Comparison of ENCODE assay signal across 5 cellular contexts in the genomic region with DNA sequence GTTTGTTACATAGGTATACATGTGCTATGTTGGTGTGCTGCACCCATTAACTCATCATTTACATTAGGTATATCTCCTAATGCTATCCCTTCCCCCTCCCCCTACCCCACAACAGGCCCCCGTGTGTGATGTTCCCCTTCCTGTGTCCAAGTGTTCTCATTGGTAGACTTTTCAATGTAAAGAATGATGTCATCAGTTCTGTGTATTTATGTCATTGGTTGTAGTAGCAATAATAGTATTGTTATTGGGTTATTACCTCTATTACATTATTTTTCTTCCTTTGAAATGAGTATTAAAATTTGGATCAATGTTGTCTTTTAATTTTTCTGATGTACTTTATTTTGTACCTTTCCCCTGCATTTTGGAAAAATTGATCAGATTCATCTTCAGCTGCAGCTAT.
A peak's percentile ranks its signal among the peaks of the same experiment; 100 is the strongest.
DNase-seq lines count a peak whose midpoint lies in the region; ATAC-seq, FAIRE-seq and TF ChIP-seq lines count a peak whose summit lies in the region.
"Not testable (repeated sequence)": the region's sequence is repeated elsewhere in the genome, so short reads cannot be mapped to it uniquely, and the experiment has no call there.

No MANE protein-coding gene starts in this region.

- H3K9ac ChIP-seq in SK-N-MC (ENCODE audit: insufficient read length); GM12878 (ENCODE audit: control insufficient read depth, insufficient read depth, low read length); HepG2 (ENCODE audit: insufficient read depth, low read depth, low read length): not testable (repeated sequence)

- not testable (repeated sequence) for BruUV-seq in GM12878 (replicated peaks; lab: Mats Ljungman, UMichigan); MCF 10A (replicated peaks; lab: Mats Ljungman, UMichigan); HepG2 (replicated peaks; lab: Mats Ljungman, UMichigan)

- SMC1A ChIA-PET in GM12878 (lab: Charles Lee; ENCODE audit: uncharacterized antibody, unreplicated experiment) = not testable (repeated sequence)

- 40% methylated on average over 1 of the region's 1 CpG for WGBS in GM12878 (ENCODE audit: insufficient coverage, insufficient replicate concordance, low lambda C conversion rate, missing lambda C conversion rate)
- WGBS in HepG2 (ENCODE audit: low lambda C conversion rate) = 0% methylated on average over 1 of the region's 1 CpG

- FAIRE-seq in GM12878 (lab: Jason Lieb, UNC); HepG2 (lab: Jason Lieb, UNC): not testable (repeated sequence)

- H3K4me1 Mint-ChIP-seq in MCF 10A (ENCODE audit: insufficient read depth, unreplicated experiment) = not testable (repeated sequence)

- H3K9me3 Mint-ChIP-seq in MCF 10A (ENCODE audit: unreplicated experiment) = peaks cover 27% of the 10 kb centered on the region

- TF ChIP-seq EP300 in GM12878 (IDR thresholded peaks at IDR 0.05; ENCODE audit: borderline replicate concordance in 1 of 2, control insufficient read depth in 1 of 2, low read depth in 2 of 2, low read length in 2 of 2); HepG2 (IDR thresholded peaks at IDR 0.05; ENCODE audit: low read depth in 2 of 2, low read length in 2 of 2); HepG2 (CRISPR knock-in tag; IDR thresholded peaks at IDR 0.05; ENCODE audit: borderline replicate concordance): not testable (repeated sequence)

- H3K27ac ChIP-seq in HEK293 (ENCODE audit: extremely low read depth, low read depth, low read length); GM12878 (ENCODE audit: control insufficient read depth, insufficient read depth); HepG2 (ENCODE audit: extremely low read length, insufficient read depth, low read length): not testable (repeated sequence)
- H3K27ac ChIP-seq in SK-N-MC = peak overlapping the region; percentile 39; the same call in 1 of the 2 replicates

- H3K9me3 ChIP-seq in HEK293 (ENCODE audit: control insufficient read depth, insufficient read depth, low read depth, low read length); SK-N-MC (ENCODE audit: low read depth, low read length); GM12878 (replicated peaks; ENCODE audit: control insufficient read depth, insufficient read depth, low read length); HepG2 (ENCODE audit: low read length): not testable (repeated sequence)

- POLR2A ChIA-PET in HEK293 (lab: Yijun Ruan, JAX); GM12878 (lab: Charles Lee); HepG2 (lab: Yijun Ruan, JAX): not testable (repeated sequence)
- POLR2A ChIA-PET in MCF 10A (lab: Yijun Ruan, JAX) = interaction anchor here (1.2 to 1.3 kb wide), 2 partner anchors 31 to 109 kb away, joined by 4 to 5 read pairs; no protein-coding TSS in a partner anchor

- not testable (repeated sequence) for H4K20me1 ChIP-seq in GM12878 (ENCODE audit: control insufficient read depth, insufficient read depth); HepG2 (ENCODE audit: insufficient read depth, low read length)

- H3K4me3 Mint-ChIP-seq in MCF 10A (ENCODE audit: unreplicated experiment) = not testable (repeated sequence)

- not testable (repeated sequence) for H3K4me1 ChIP-seq in HEK293 (ENCODE audit: control insufficient read depth, insufficient read depth, low read length); GM12878 (ENCODE audit: control insufficient read depth, insufficient read depth, low read length); HepG2 (ENCODE audit: insufficient read depth, low read length)

- not testable (repeated sequence) for H3K27me3 ChIP-seq in GM12878 (replicated peaks in 1 of 2; ENCODE audit: control insufficient read depth in 2 of 2, insufficient read depth in 2 of 2, low read length in 1 of 2); HepG2 (ENCODE audit: control insufficient read depth in 1 of 2, insufficient read depth in 2 of 2, low read length in 2 of 2)

- DNase-seq in SK-N-MC (ENCODE audit: low read depth, low spot score); GM12878 (ENCODE audit: low read depth, low spot score); MCF 10A (ENCODE audit: unreplicated experiment); HepG2 (ENCODE audit: low spot score): not testable (repeated sequence)

- H3K4me2 ChIP-seq in GM12878 (ENCODE audit: control insufficient read depth, insufficient read depth); HepG2 (ENCODE audit: low read depth, low read length): not testable (repeated sequence)

- H3K36me3 ChIP-seq in HEK293 (ENCODE audit: control insufficient read depth in 2 of 2, insufficient read depth in 1 of 2, low read length in 2 of 2); SK-N-MC (ENCODE audit: insufficient read depth, low read length); GM12878 (ENCODE audit: control insufficient read depth in 2 of 2, insufficient read depth in 2 of 2, low read length in 1 of 2); HepG2 (replicated peaks in 1 of 2; ENCODE audit: control insufficient read depth in 1 of 2, insufficient read depth in 2 of 2, low read length in 2 of 2): not testable (repeated sequence)

- H3K36me3 Mint-ChIP-seq in MCF 10A (ENCODE audit: insufficient read depth, unreplicated experiment) = not testable (repeated sequence)

- H2AFZ ChIP-seq in GM12878 (ENCODE audit: control insufficient read depth, low read depth, low read length); HepG2 (ENCODE audit: low read length): not testable (repeated sequence)

- not testable (repeated sequence) for H3K79me2 ChIP-seq in GM12878 (ENCODE audit: control insufficient read depth, insufficient read depth, low read length); HepG2 (ENCODE audit: insufficient read depth, low read length)

- not testable (repeated sequence) for H3K27me3 Mint-ChIP-seq in MCF 10A (ENCODE audit: insufficient read depth, unreplicated experiment)

- TF ChIP-seq POLR2A in GM12878 (IDR thresholded peaks at IDR 0.05; ENCODE audit: low read depth, low read length); HepG2 (IDR thresholded peaks at IDR 0.05; ENCODE audit: insufficient read depth in 1 of 2, low read depth in 2 of 2, low read length in 2 of 2): not testable (repeated sequence)

- H3K4me3 ChIP-seq in HEK293 (ENCODE audit: low read depth, low read length); SK-N-MC; GM12878; HepG2 (replicated peaks in 1 of 3; ENCODE audit: insufficient read depth in 1 of 3, low read depth in 2 of 3, low read length in 3 of 3): not testable (repeated sequence)

- intact Hi-C loops in GM12878 (cut with micrococcal nuclease; ENCODE audit: unreplicated experiment); MCF 10A (cut with micrococcal nuclease); HepG2 (cut with micrococcal nuclease; ENCODE audit: unreplicated experiment): not testable (repeated sequence)

- CTCF ChIA-PET in HEK293 (lab: Yijun Ruan, JAX); GM12878 (lab: Yijun Ruan, JAX); HepG2 (lab: Yijun Ruan, JAX; ENCODE audit: low intra/inter-chr PET ratio, low total read pairs): not testable (repeated sequence)
- CTCF ChIA-PET in MCF 10A (lab: Yijun Ruan, JAX) = interaction anchor here (0.7 kb wide), 1 partner anchor 999 kb away, joined by 3 read pairs; no protein-coding TSS in a partner anchor

- peak overlapping the region; percentile 71 for H3K27ac Mint-ChIP-seq in MCF 10A (ENCODE audit: low read depth, unreplicated experiment)

- ATAC-seq in GM12878, HepG2: not testable (repeated sequence)

- in situ Hi-C loops in GM12878 (cut with MboI); HepG2 (cut with HindIII; ENCODE audit: extremely low pct_ligation_motif_present, low pct_unique_long_range_greater_than_20kb): not testable (repeated sequence)

- RAD21 ChIA-PET in GM12878 (lab: Charles Lee; ENCODE audit: unreplicated experiment) = not testable (repeated sequence)

- TF ChIP-seq RAD21 in GM12878 (IDR thresholded peaks at IDR 0.05; ENCODE audit: insufficient read depth, low read depth, low read length); HepG2 (CRISPR knock-in tag; IDR thresholded peaks at IDR 0.05): not testable (repeated sequence)

- not testable (repeated sequence) for TF ChIP-seq CTCF in HEK293 (tag by site-specific recombination; IDR thresholded peaks at IDR 0.05); GM12878 (IDR thresholded peaks at IDR 0.05 in 2 of 3, conservative IDR thresholded peaks at IDR 0.05 in 1 of 3; ENCODE audit: control insufficient read depth in 2 of 3, extremely low read depth in 1 of 3, insufficient read depth in 1 of 3, low read depth in 3 of 3, low read length in 3 of 3); MCF 10A (IDR thresholded peaks at IDR 0.05; ENCODE audit: unreplicated experiment); HepG2 (CRISPR knock-in tag; IDR thresholded peaks at IDR 0.05)

TF ChIP-seq in GM12878, 131 proteins besides CTCF, POLR2A, EP300 and RAD21:
- TF ChIP-seq ATF7 (IDR thresholded peaks at IDR 0.05; ENCODE audit: low read depth) = peak; percentile 54; the same call in 1 of the 2 replicates
TF ChIP-seq in GM12878: peak in this region for 1; not testable (repeated sequence) for 130.

TF ChIP-seq in HepG2, 621 proteins besides CTCF, POLR2A, EP300 and RAD21:
- peak; percentile 91 for TF ChIP-seq ATF7 (IDR thresholded peaks at IDR 0.05)
- not testable (repeated sequence) for TF ChIP-seq ATF7 (CRISPR knock-in tag; IDR thresholded peaks at IDR 0.05)
TF ChIP-seq in HepG2: peak in this region for 1; not testable (repeated sequence) for 620.
